1 cellular context compared by ENCODE assay signal in genomic region chr18:76953186-76953982, GRCh38.
TF ChIP-seq lines count a peak whose summit lies in the region.

No MANE protein-coding gene starts in this region.

TF ChIP-seq in HepG2, 621 proteins besides CTCF, POLR2A, EP300 and RAD21 (continued from another document):
- TF ChIP-seq PATZ1 (CRISPR knock-in tag; IDR thresholded peaks at IDR 0.05) (no peak), FOSL1 (CRISPR knock-in tag; IDR thresholded peaks at IDR 0.05; ENCODE audit: borderline replicate concordance) (no peak), FOXK2 (IDR thresholded peaks at IDR 0.05) (no peak), ZXDC (CRISPR knock-in tag; IDR thresholded peaks at IDR 0.05) (no peak), RNF2 (conservative IDR thresholded peaks at IDR 0.05; ENCODE audit: low read depth) (no peak), ZIK1 (CRISPR knock-in tag; IDR thresholded peaks at IDR 0.05; ENCODE audit: borderline replicate concordance, low read depth) (no peak), ZNF512B (CRISPR knock-in tag; IDR thresholded peaks at IDR 0.05; ENCODE audit: borderline replicate concordance) (no peak), XBP1 (CRISPR knock-in tag; IDR thresholded peaks at IDR 0.05) (no peak)
- TF ChIP-seq, protein P1, sequence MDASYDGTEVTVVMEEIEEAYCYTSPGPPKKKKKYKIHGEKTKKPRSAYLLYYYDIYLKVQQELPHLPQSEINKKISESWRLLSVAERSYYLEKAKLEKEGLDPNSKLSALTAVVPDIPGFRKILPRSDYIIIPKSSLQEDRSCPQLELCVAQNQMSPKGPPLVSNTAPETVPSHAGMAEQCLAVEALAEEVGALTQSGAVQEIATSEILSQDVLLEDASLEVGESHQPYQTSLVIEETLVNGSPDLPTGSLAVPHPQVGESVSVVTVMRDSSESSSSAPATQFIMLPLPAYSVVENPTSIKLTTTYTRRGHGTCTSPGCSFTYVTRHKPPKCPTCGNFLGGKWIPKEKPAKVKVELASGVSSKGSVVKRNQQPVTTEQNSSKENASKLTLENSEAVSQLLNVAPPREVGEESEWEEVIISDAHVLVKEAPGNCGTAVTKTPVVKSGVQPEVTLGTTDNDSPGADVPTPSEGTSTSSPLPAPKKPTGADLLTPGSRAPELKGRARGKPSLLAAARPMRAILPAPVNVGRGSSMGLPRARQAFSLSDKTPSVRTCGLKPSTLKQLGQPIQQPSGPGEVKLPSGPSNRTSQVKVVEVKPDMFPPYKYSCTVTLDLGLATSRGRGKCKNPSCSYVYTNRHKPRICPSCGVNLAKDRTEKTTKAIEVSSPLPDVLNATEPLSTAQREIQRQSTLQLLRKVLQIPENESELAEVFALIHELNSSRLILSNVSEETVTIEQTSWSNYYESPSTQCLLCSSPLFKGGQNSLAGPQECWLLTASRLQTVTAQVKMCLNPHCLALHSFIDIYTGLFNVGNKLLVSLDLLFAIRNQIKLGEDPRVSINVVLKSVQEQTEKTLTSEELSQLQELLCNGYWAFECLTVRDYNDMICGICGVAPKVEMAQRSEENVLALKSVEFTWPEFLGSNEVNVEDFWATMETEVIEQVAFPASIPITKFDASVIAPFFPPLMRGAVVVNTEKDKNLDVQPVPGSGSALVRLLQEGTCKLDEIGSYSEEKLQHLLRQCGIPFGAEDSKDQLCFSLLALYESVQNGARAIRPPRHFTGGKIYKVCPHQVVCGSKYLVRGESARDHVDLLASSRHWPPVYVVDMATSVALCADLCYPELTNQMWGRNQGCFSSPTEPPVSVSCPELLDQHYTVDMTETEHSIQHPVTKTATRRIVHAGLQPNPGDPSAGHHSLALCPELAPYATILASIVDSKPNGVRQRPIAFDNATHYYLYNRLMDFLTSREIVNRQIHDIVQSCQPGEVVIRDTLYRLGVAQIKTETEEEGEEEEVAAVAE (CRISPR knock-in tag; IDR thresholded peaks at IDR 0.05; ENCODE audit: borderline replicate concordance): no peak
- TF ChIP-seq, protein P2, sequence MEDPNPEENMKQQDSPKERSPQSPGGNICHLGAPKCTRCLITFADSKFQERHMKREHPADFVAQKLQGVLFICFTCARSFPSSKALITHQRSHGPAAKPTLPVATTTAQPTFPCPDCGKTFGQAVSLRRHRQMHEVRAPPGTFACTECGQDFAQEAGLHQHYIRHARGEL (CRISPR knock-in tag; IDR thresholded peaks at IDR 0.05): no peak
